13 cellular contexts compared by ENCODE assay signal in genomic region chr11:72724021-72724561, GRCh38. TPM values are rescaled to one million over a fixed set of nuclear protein-coding genes. Genes with fewer than 3 reads are reported as not detected.
DNase-seq lines count a peak whose midpoint lies in the region; ATAC-seq and TF ChIP-seq lines count a peak whose summit lies in the region.
"Had no signal": no experiment of that assay in that cellular context is flagged by ENCODE, and none has a peak within 500 bp of the region (broad histone marks: within the 10 kb centered on the region; RNA-seq: fewer than 3 reads in every experiment).

No MANE protein-coding gene starts in this region.

- H3K79me2 ChIP-seq in OCI-LY1 (ENCODE audit: insufficient read depth, low read length) (peaks cover 13% of the 10 kb centered on the region; the same call in 1 of the 2 replicates), neural progenitor cell (ENCODE audit: low read depth) (peaks cover 9% of the 10 kb centered on the region)

- H3K36me3 ChIP-seq in OCI-LY1 (ENCODE audit: insufficient read depth, low read length) = peaks cover 7% of the 10 kb centered on the region
- H3K36me3 ChIP-seq in neural progenitor cell = no peaks in the 10 kb centered on the region

- H3K9me3 ChIP-seq in OCI-LY1 (ENCODE audit: low read length) (no peaks in the 10 kb centered on the region), neural progenitor cell (ENCODE audit: low read depth) (no peaks in the 10 kb centered on the region)

- no peaks in the 10 kb centered on the region for H4K20me1 ChIP-seq in OCI-LY1 (ENCODE audit: insufficient read depth, low read length)
- peaks cover 8% of the 10 kb centered on the region for H4K20me1 ChIP-seq in neural progenitor cell (ENCODE audit: low read depth)

- H3K9ac ChIP-seq in OCI-LY1 (ENCODE audit: low read length) (no peak overlapping the region), neural progenitor cell (no peak overlapping the region)

- H2AFZ ChIP-seq in OCI-LY1 (ENCODE audit: low read length) (no peak overlapping the region), neural progenitor cell (replicated peaks) (no peak overlapping the region)

- H3K27me3 ChIP-seq in OCI-LY1 (ENCODE audit: insufficient read depth, low read length) = no peaks in the 10 kb centered on the region
- H3K27me3 ChIP-seq in neural progenitor cell = no peaks in the 10 kb centered on the region

- ATAC-seq in activated T-cell treated with anti-CD3 and anti-CD28 coated beads, Interleukin-2, amount 50 U/mL, for 4 hours = no peak
- ATAC-seq in GM21515 (IDR thresholded peaks at IDR 0.05; ENCODE audit: unreplicated experiment) = no peak
- ATAC-seq: Panc1 had no signal

- no peak for TF ChIP-seq CTCF in OCI-LY1 (IDR thresholded peaks at IDR 0.05; ENCODE audit: low read length)
- no peak for TF ChIP-seq CTCF in neural progenitor cell (IDR thresholded peaks at IDR 0.05)
- TF ChIP-seq CTCF in GM20000 (IDR thresholded peaks at IDR 0.05; ENCODE audit: extremely low read depth, missing control alignments) = no peak

- no peaks in the 10 kb centered on the region for H3K9me2 ChIP-seq in OCI-LY1 (ENCODE audit: low read depth, low read length)

- peak overlapping the region; percentile 47 for H3K27ac Mint-ChIP-seq in activated T-cell treated with anti-CD3 and anti-CD28 coated beads, Interleukin-2, amount 50 U/mL, for 24 hours
- peak overlapping the region; percentile 93 for H3K27ac Mint-ChIP-seq in dendritic cell treated with granulocyte-macrophage colony-stimulating factor and Interleukin-4, amounts not matched to agents 40 ng/mL and 50 ng/mL, for 4 days
- H3K27ac Mint-ChIP-seq in neural progenitor cell = peak overlapping the region; percentile 70

- no peak overlapping the region for H3K4me3 Mint-ChIP-seq in activated T-cell treated with anti-CD3 and anti-CD28 coated beads, Interleukin-2, amount 50 U/mL, for 24 hours
- H3K4me3 Mint-ChIP-seq in activated T-cell treated with anti-CD3 and anti-CD28 coated beads, Interleukin-2, amount 50 U/mL, for 4 hours = no peak overlapping the region
- no peak overlapping the region for H3K4me3 Mint-ChIP-seq in dendritic cell treated with granulocyte-macrophage colony-stimulating factor and Interleukin-4, amounts not matched to agents 40 ng/mL and 50 ng/mL, for 4 days
- no peak overlapping the region for H3K4me3 Mint-ChIP-seq in neural progenitor cell

- no peaks in the 10 kb centered on the region for H3K27me3 Mint-ChIP-seq in activated T-cell treated with anti-CD3 and anti-CD28 coated beads, Interleukin-2, amount 50 U/mL, for 24 hours
- H3K27me3 Mint-ChIP-seq in activated T-cell treated with anti-CD3 and anti-CD28 coated beads, Interleukin-2, amount 50 U/mL, for 4 hours (ENCODE audit: low read depth) = no peaks in the 10 kb centered on the region
- H3K27me3 Mint-ChIP-seq in dendritic cell treated with granulocyte-macrophage colony-stimulating factor and Interleukin-4, amounts not matched to agents 40 ng/mL and 50 ng/mL, for 4 days = no peaks in the 10 kb centered on the region
- H3K27me3 Mint-ChIP-seq in neural progenitor cell (ENCODE audit: insufficient read depth, low read depth) = peaks cover 2% of the 10 kb centered on the region

- intact Hi-C loops in dendritic cell treated with granulocyte-macrophage colony-stimulating factor and Interleukin-4, amounts not matched to agents 40 ng/mL and 50 ng/mL, for 4 days (cut with micrococcal nuclease) = no loop called here
- intact Hi-C loops in posterior cingulate gyrus (cut with DNase I) = no loop called here

- peaks cover 22% of the 10 kb centered on the region for H3K36me3 Mint-ChIP-seq in activated T-cell treated with anti-CD3 and anti-CD28 coated beads, Interleukin-2, amount 50 U/mL, for 24 hours (ENCODE audit: low read depth)
- H3K36me3 Mint-ChIP-seq in activated T-cell treated with anti-CD3 and anti-CD28 coated beads, Interleukin-2, amount 50 U/mL, for 4 hours (ENCODE audit: insufficient read depth) = peaks cover 7% of the 10 kb centered on the region
- H3K36me3 Mint-ChIP-seq in dendritic cell treated with granulocyte-macrophage colony-stimulating factor and Interleukin-4, amounts not matched to agents 40 ng/mL and 50 ng/mL, for 4 days (ENCODE audit: low read depth) = peaks cover 99% of the 10 kb centered on the region
- no peaks in the 10 kb centered on the region for H3K36me3 Mint-ChIP-seq in neural progenitor cell

- H3K27ac ChIP-seq in OCI-LY1 (ENCODE audit: low read depth, low read length, poor library complexity, severe bottlenecking) = peak overlapping the region; percentile 58
- no peak overlapping the region for H3K27ac ChIP-seq in neural progenitor cell

- no peak for DNase-seq in activated T-cell treated with anti-CD3 and anti-CD28 coated beads, Interleukin-2, amount 50 U/mL, for 24 hours
- no peak for DNase-seq in activated T-cell treated with anti-CD3 and anti-CD28 coated beads, Interleukin-2, amount 50 U/mL, for 4 hours
- DNase-seq in neural progenitor cell (ENCODE audit: low spot score) = no peak
- DNase-seq in posterior cingulate gyrus = no peak
- DNase-seq in GM20000 (ENCODE audit: low spot score) = no peak
- DNase-seq: activated CD4-positive, alpha-beta T cell treated with anti-CD3 and anti-CD28 coated beads, Interleukin-2, amount 50 U/mL, for 4 hours; foreskin melanocyte; NCI-H1417; trophoblast cell had no signal

- no peaks in the 10 kb centered on the region for H3K9me3 Mint-ChIP-seq in activated T-cell treated with anti-CD3 and anti-CD28 coated beads, Interleukin-2, amount 50 U/mL, for 24 hours
- H3K9me3 Mint-ChIP-seq in activated T-cell treated with anti-CD3 and anti-CD28 coated beads, Interleukin-2, amount 50 U/mL, for 4 hours = no peaks in the 10 kb centered on the region
- no peaks in the 10 kb centered on the region for H3K9me3 Mint-ChIP-seq in dendritic cell treated with granulocyte-macrophage colony-stimulating factor and Interleukin-4, amounts not matched to agents 40 ng/mL and 50 ng/mL, for 4 days
- no peaks in the 10 kb centered on the region for H3K9me3 Mint-ChIP-seq in neural progenitor cell

- H3F3A ChIP-seq in OCI-LY1 (ENCODE audit: insufficient read depth, low read length) (no peaks in the 10 kb centered on the region), neural progenitor cell (ENCODE audit: low read depth) (no peaks in the 10 kb centered on the region)

- H3K4me1 Mint-ChIP-seq in activated T-cell treated with anti-CD3 and anti-CD28 coated beads, Interleukin-2, amount 50 U/mL, for 24 hours (ENCODE audit: low read depth) = peaks cover 52% of the 10 kb centered on the region
- peaks cover 53% of the 10 kb centered on the region for H3K4me1 Mint-ChIP-seq in activated T-cell treated with anti-CD3 and anti-CD28 coated beads, Interleukin-2, amount 50 U/mL, for 4 hours (ENCODE audit: low read depth)
- H3K4me1 Mint-ChIP-seq in dendritic cell treated with granulocyte-macrophage colony-stimulating factor and Interleukin-4, amounts not matched to agents 40 ng/mL and 50 ng/mL, for 4 days (ENCODE audit: low read depth) = peaks cover 95% of the 10 kb centered on the region
- H3K4me1 Mint-ChIP-seq in neural progenitor cell = peaks cover 37% of the 10 kb centered on the region

- H3K4me3 ChIP-seq in OCI-LY1 (ENCODE audit: low read depth, low read length, poor library complexity, severe bottlenecking) (no peak overlapping the region), neural progenitor cell (no peak overlapping the region)

- no peak overlapping the region for H3K4me2 ChIP-seq in OCI-LY1 (ENCODE audit: low read length)
- H3K4me2 ChIP-seq in neural progenitor cell = no peak overlapping the region

- H3K4me1 ChIP-seq in OCI-LY1 (ENCODE audit: insufficient read depth, low read length, severe bottlenecking) (peaks cover 47% of the 10 kb centered on the region), neural progenitor cell (no peaks in the 10 kb centered on the region)

RNA-seq across cellular contexts. Expression of gene ARAP1, which starts 28.1 kb away (rescaled TPM):
- total RNA-seq in activated T-cell treated with anti-CD3 and anti-CD28 coated beads, Interleukin-2, amount 50 U/mL, for 4 hours = 10 to 100 TPM; 52.3 to 58.1 (median 52.8) TPM
- total RNA-seq in neural progenitor cell (ENCODE audit: low replicate concordance) = 17.6 and 46.1 TPM in 2 replicates

RNA-seq across cellular contexts. Expression of gene PDE2A, which starts 49.9 kb away (rescaled TPM):
- under 1 TPM; 0.53 to 0.71 (median 0.60) TPM for total RNA-seq in activated T-cell treated with anti-CD3 and anti-CD28 coated beads, Interleukin-2, amount 50 U/mL, for 4 hours
- total RNA-seq in neural progenitor cell (ENCODE audit: low replicate concordance) = 0.11 and 2.3 TPM in 2 replicates
